ENCODE assay signal across 8 cellular contexts in the genomic region with DNA sequence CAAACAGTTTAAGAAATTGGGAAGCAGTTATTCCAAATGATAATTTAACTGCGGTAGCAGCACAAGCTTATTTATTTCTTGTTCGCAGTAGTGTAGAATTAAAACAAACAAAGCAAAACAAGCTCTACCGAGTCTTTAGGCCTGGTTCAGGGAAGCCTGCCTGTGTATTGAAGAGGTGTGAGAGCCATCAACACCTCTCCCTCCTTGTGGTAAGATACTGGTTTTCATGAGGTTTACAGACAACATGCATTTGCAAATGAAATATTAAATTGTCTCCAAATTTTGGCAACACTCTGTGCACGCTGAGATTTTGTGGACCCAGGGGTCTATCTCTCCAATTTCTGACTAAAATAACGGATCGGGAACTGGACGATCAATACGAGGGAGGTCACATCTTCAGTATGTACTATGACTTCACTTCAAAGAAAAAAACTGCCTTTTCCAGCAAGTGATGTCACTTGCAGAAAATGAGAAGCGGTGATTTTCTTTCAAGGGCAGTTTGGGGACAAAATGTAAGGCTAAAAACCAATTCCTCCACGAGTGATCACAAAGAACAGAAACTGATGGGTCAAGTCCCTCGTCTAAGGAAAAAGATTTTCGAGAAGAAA. TPM values are rescaled to one million over a fixed set of nuclear protein-coding genes. Genes with fewer than 3 reads are reported as not detected.
DNase-seq lines count a peak whose midpoint lies in the region.

No MANE protein-coding gene starts in this region.

- peak; percentile 25 for DNase-seq in G401 (ENCODE audit: low spot score)
- no peak for DNase-seq in NT2/D1 (ENCODE audit: low read depth, low spot score)
- DNase-seq in neuronal stem cell (ENCODE audit: low spot score) = no peak
- DNase-seq in EL = no peak
- DNase-seq in NCI-H1105 (lab: John Stamatoyannopoulos, UW) = no peak
- no peak for DNase-seq in NCI-H1694 treated with DMSO at 0.1 percent for 48 hours (lab: John Stamatoyannopoulos, UW)
- no peak for DNase-seq in AML-193 (lab: John Stamatoyannopoulos, UW)

- H2AK5ac ChIP-seq in neuronal stem cell (ENCODE audit: low read depth, low read length) = no peak overlapping the region

- H2BK12ac ChIP-seq in neuronal stem cell (ENCODE audit: low read length) = no peak overlapping the region

- no peak overlapping the region for H3K18ac ChIP-seq in neuronal stem cell (ENCODE audit: low read length)

- H4K91ac ChIP-seq in neuronal stem cell (ENCODE audit: low read depth, low read length, poor library complexity) = no peak overlapping the region

- no peaks in the 10 kb centered on the region for H3K9me3 ChIP-seq in NT2/D1 (ENCODE audit: insufficient read depth, low read length)
- H3K9me3 ChIP-seq in endocrine pancreas (ENCODE audit: control insufficient read depth, low read length) = no peaks in the 10 kb centered on the region
- no peaks in the 10 kb centered on the region for H3K9me3 ChIP-seq in neuronal stem cell (replicated peaks in 1 of 2; ENCODE audit: control insufficient read depth in 2 of 2, insufficient read depth in 1 of 2, low read depth in 1 of 2, low read length in 2 of 2)

- H2AFZ ChIP-seq in neuronal stem cell (ENCODE audit: low read length) = peak overlapping the region; percentile 89

- H3K14ac ChIP-seq in neuronal stem cell (ENCODE audit: low read length) = no peak overlapping the region

- H2BK5ac ChIP-seq in neuronal stem cell (ENCODE audit: low read length) = no peak overlapping the region

- no peaks in the 10 kb centered on the region for H3K79me1 ChIP-seq in neuronal stem cell (ENCODE audit: low read depth, low read length)

- H3K23ac ChIP-seq in neuronal stem cell (ENCODE audit: low read depth, low read length, poor library complexity) = no peak overlapping the region

- peaks cover 8% of the 10 kb centered on the region for H3K36me3 ChIP-seq in NT2/D1 (ENCODE audit: insufficient read depth, insufficient read length, low read length)
- H3K36me3 ChIP-seq in endocrine pancreas (ENCODE audit: control insufficient read depth, insufficient read depth, low read length) = no peaks in the 10 kb centered on the region
- H3K36me3 ChIP-seq in neuronal stem cell (replicated peaks in 1 of 2; ENCODE audit: control insufficient read depth in 2 of 2, insufficient read depth in 2 of 2, low read length in 2 of 2) = peaks cover 0 to 7% of the 10 kb centered on the region in 2 donors

- in situ Hi-C loops in G401 (cut with HindIII; ENCODE audit: low sequenced_read_pairs) = loop anchor here (25.0 kb wide), 1 partner anchor 409 kb away; no protein-coding TSS in a partner anchor

- no peak overlapping the region for H3K4ac ChIP-seq in neuronal stem cell (ENCODE audit: low read length)

- peak overlapping the region; percentile 99 for H3K9ac ChIP-seq in NT2/D1 (ENCODE audit: insufficient read length, low read depth)
- peak overlapping the region; percentile 92 for H3K9ac ChIP-seq in endocrine pancreas (ENCODE audit: control insufficient read depth, insufficient read depth, low read length)
- no peak overlapping the region for H3K9ac ChIP-seq in neuronal stem cell (ENCODE audit: low read depth, low read length, poor library complexity)

- WGBS in neuronal stem cell (ENCODE audit: extremely low coverage in 2 of 2, insufficient read length in 2 of 2, insufficient replicate concordance in 1 of 2), 2 donors = no CpG with 5 or more reads among the region's 12 CpGs

- H2BK120ac ChIP-seq in neuronal stem cell (ENCODE audit: low read depth, low read length) = no peak overlapping the region

- no peak overlapping the region for H3K27ac ChIP-seq in neuronal stem cell (replicated peaks; ENCODE audit: low read length)

- H3K27me3 ChIP-seq in NT2/D1 (ENCODE audit: insufficient read depth, insufficient read length) (no peaks in the 10 kb centered on the region), endocrine pancreas (ENCODE audit: control insufficient read depth, insufficient read depth, low read length) (no peaks in the 10 kb centered on the region), neuronal stem cell (ENCODE audit: control insufficient read depth in 3 of 3, insufficient read depth in 3 of 3, low read depth in 1 of 3, low read length in 3 of 3) (no peaks in the 10 kb centered on the region)

- no peak overlapping the region for H4K8ac ChIP-seq in neuronal stem cell (ENCODE audit: low read depth, low read length)

- no peak overlapping the region for H2BK15ac ChIP-seq in neuronal stem cell (ENCODE audit: low read length)

- H3K4me1 ChIP-seq in NT2/D1 (ENCODE audit: insufficient read depth, insufficient read length) (peaks cover 2% of the 10 kb centered on the region), endocrine pancreas (ENCODE audit: control insufficient read depth, insufficient read depth, low read length) (peaks cover 15% of the 10 kb centered on the region), neuronal stem cell (ENCODE audit: control insufficient read depth in 2 of 2, insufficient read depth in 1 of 2, low read depth in 1 of 2, low read length in 2 of 2) (peaks cover 0 to 5% of the 10 kb centered on the region in 2 donors)

- peak overlapping the region; percentile 80 for H3K4me2 ChIP-seq in neuronal stem cell (ENCODE audit: insufficient read depth, low read length, poor library complexity, severe bottlenecking)

- H3K4me3 ChIP-seq in NT2/D1 (ENCODE audit: insufficient read length, low read depth) (peak overlapping the region; percentile 97), endocrine pancreas (ENCODE audit: control insufficient read depth, insufficient read depth, low read length) (peak overlapping the region; percentile 89), neuronal stem cell (ENCODE audit: low read length in 2 of 2) (peak overlapping the region; percentile 81 to 95)

RNA-seq across cellular contexts. Expression of a gene that starts 0.7 kb away (rescaled TPM):
- 7.7 and 26.1 TPM in 2 replicates for total RNA-seq in G401 (2014; rRNA removed; shearing (Covaris generic))
- polyA plus RNA-seq in neuronal stem cell (2013, experiment 1 of 2) = 10.3 TPM
- 10.8 TPM for polyA plus RNA-seq in neuronal stem cell (2013, experiment 2 of 2)

RNA-seq across cellular contexts. Expression of a gene that starts 18.4 kb away (rescaled TPM):
- total RNA-seq in G401 (2014; rRNA removed; shearing (Covaris generic)) = 5.2 and 12.1 TPM in 2 replicates
- polyA plus RNA-seq in neuronal stem cell (2013, experiment 1 of 2) = 6.4 TPM
- 6.5 TPM for polyA plus RNA-seq in neuronal stem cell (2013, experiment 2 of 2)
